In genomic region chr5:134436523-134437339, GRCh38 we compare ENCODE assay signal across 8 cellular contexts. TPM values are rescaled to one million over a fixed set of nuclear protein-coding genes. Genes with fewer than 3 reads are reported as not detected.
DNase-seq lines count a peak whose midpoint lies in the region; ATAC-seq and TF ChIP-seq lines count a peak whose summit lies in the region.

No MANE protein-coding gene starts in this region.

- H3K4me1 Mint-ChIP-seq in activated naive CD4-positive, alpha-beta T cell treated with anti-CD3 and anti-CD28 coated beads for 36 hours (ENCODE audit: low read depth), result peaks cover 32% of the 10 kb centered on the region

- H3K4me3 ChIP-seq in retinal pigment epithelial cell (ENCODE audit: low read length), result no peak overlapping the region

- H3K9me3 Mint-ChIP-seq in activated naive CD4-positive, alpha-beta T cell treated with anti-CD3 and anti-CD28 coated beads for 36 hours, result no peaks in the 10 kb centered on the region

- no peak overlapping the region for H3K27ac Mint-ChIP-seq in activated naive CD4-positive, alpha-beta T cell treated with anti-CD3 and anti-CD28 coated beads for 36 hours

- peak overlapping the region; percentile 25 for H3K4me3 Mint-ChIP-seq in activated naive CD4-positive, alpha-beta T cell treated with anti-CD3 and anti-CD28 coated beads for 36 hours

- peak; percentile 59 for ATAC-seq in GM19328 (IDR thresholded peaks at IDR 0.05; ENCODE audit: unreplicated experiment)
- ATAC-seq in HG03442 (IDR thresholded peaks at IDR 0.05; ENCODE audit: unreplicated experiment), result peak; percentile 92
- peak; percentile 73 for ATAC-seq in Right ventricle myocardium inferior

- TF ChIP-seq CTCF in retinal pigment epithelial cell (conservative IDR thresholded peaks at IDR 0.05; ENCODE audit: low read depth, low read length), result no peak

- H3K36me3 Mint-ChIP-seq in activated naive CD4-positive, alpha-beta T cell treated with anti-CD3 and anti-CD28 coated beads for 36 hours (ENCODE audit: low read depth), result no peaks in the 10 kb centered on the region

- intact Hi-C loops in activated naive CD4-positive, alpha-beta T cell treated with anti-CD3 and anti-CD28 coated beads for 36 hours (cut with micrococcal nuclease), result loop anchor here (1.0 to 2.0 kb wide), 3 partner anchors 24 to 89 kb away; partner anchors contain the start of gene JADE2
- intact Hi-C loops in Right ventricle myocardium inferior (cut with DNase I), result no loop called here

- CTCF ChIA-PET in activated naive CD4-positive, alpha-beta T cell treated with anti-CD3 and anti-CD28 coated beads for 36 hours (lab: Charles Lee), result interaction anchor here (0.5 to 1.4 kb wide), 4 partner anchors 24 to 409 kb away, joined by 3 to 6 read pairs (median 4); no protein-coding TSS in a partner anchor

- DNase-seq in AG20443 (ENCODE audit: low spot score) (peak; percentile 82), RKO (ENCODE audit: low spot score) (peak; percentile 92), Right ventricle myocardium inferior (ENCODE audit: missing footprints) (peak; percentile 82), retinal pigment epithelial cell (ENCODE audit: low read depth) (peak; percentile 69), DMS114 treated with DMSO at 0.1 percent for 48 hours (lab: John Stamatoyannopoulos, UW; ENCODE audit: unreplicated experiment) (no peak)
- DNase-seq in activated naive CD4-positive, alpha-beta T cell treated with anti-CD3 and anti-CD28 coated beads for 36 hours, result peak; percentile 80

- H3K27me3 Mint-ChIP-seq in activated naive CD4-positive, alpha-beta T cell treated with anti-CD3 and anti-CD28 coated beads for 36 hours (ENCODE audit: low read depth), result no peaks in the 10 kb centered on the region

RNA-seq across cellular contexts. Expression of gene CDKN2AIPNL, which starts 25.1 kb away (rescaled TPM):
- total RNA-seq in activated naive CD4-positive, alpha-beta T cell treated with anti-CD3 and anti-CD28 coated beads for 36 hours, result 10 to 100 TPM; 31.1 to 31.5 TPM
- 45.7 TPM for total RNA-seq in Right ventricle myocardium inferior
